In genomic region chr1:164804366-164804765, GRCh38 we compare ENCODE assay signal across 18 cellular contexts.
A peak's percentile ranks its signal among the peaks of the same experiment; 100 is the strongest.
DNase-seq lines count a peak whose midpoint lies in the region; ATAC-seq, FAIRE-seq and TF ChIP-seq lines count a peak whose summit lies in the region.
"Had no signal": no experiment of that assay in that cellular context is flagged by ENCODE, and none has a peak within 500 bp of the region (broad histone marks: within the 10 kb centered on the region; RNA-seq: fewer than 3 reads in every experiment).

No MANE protein-coding gene starts in this region.

- 29 to 34% (median 31%) methylated on average over 2 of the region's 2 CpGs for WGBS in psoas muscle, 3 donors

- intact Hi-C loops in psoas muscle (cut with DNase I): loop anchor here in 1 of 2 donors (5.0 kb wide), 1 partner anchor 43 kb away; no protein-coding TSS in a partner anchor

- ATAC-seq in psoas muscle: peak; percentile 94 to 98 (median 95)
- ATAC-seq: CD8-positive, alpha-beta T cell had no signal

- no peaks in the 10 kb centered on the region for H3K27me3 ChIP-seq in psoas muscle (ENCODE audit: insufficient read depth in 3 of 3, low read length in 2 of 3)

- no peak overlapping the region for H3K4me3 ChIP-seq in fibroblast of mammary gland (ENCODE audit: control insufficient read depth, low read depth, low read length)
- H3K4me3 ChIP-seq in psoas muscle: no peak overlapping the region
- H3K4me3 ChIP-seq: BLaER1 treated with 17β-estradiol and CSF1 and Interleukin-3, amounts not matched to agents 10 nM and 100 nM had no signal

- H3K4me1 ChIP-seq in psoas muscle: peaks cover 56% of the 10 kb centered on the region

- TF ChIP-seq CTCF in fibroblast of mammary gland (conservative IDR thresholded peaks at IDR 0.05; ENCODE audit: control insufficient read depth, insufficient read depth, low read depth, low read length) (no peak), psoas muscle (IDR thresholded peaks at IDR 0.05) (no peak)

- peaks cover 0 to 34% of the 10 kb centered on the region in 2 donors for H3K36me3 ChIP-seq in psoas muscle (ENCODE audit: insufficient read depth in 1 of 2, low read depth in 1 of 2)

- H3K9me3 ChIP-seq in psoas muscle: no peaks in the 10 kb centered on the region
- H3K9me3 ChIP-seq: BLaER1 treated with 17β-estradiol and CSF1 and Interleukin-3, amounts not matched to agents 10 nM and 100 nM had no signal

- FAIRE-seq in HTR-8/SVneo (lab: Jason Lieb, UNC): no peak
- FAIRE-seq: GM12891, GM19239 had no signal

- DNase-seq in HCEC 1CT: peak; percentile 74
- peak; percentile 53 for DNase-seq in amniotic epithelial cell (ENCODE audit: low read depth)
- peak; percentile 78 for DNase-seq in fibroblast of mammary gland (ENCODE audit: low read depth)
- no peak for DNase-seq in psoas muscle
- no peak for DNase-seq in activated CD8-positive, alpha-beta memory T cell treated with anti-CD3 and anti-CD28 coated beads, Interleukin-2, amount 50 U/mL, for 48 hours
- DNase-seq in HTR-8/SVneo (ENCODE audit: insufficient read length, low spot score): no peak
- DNase-seq in NCI-H2107 (lab: John Stamatoyannopoulos, UW): no peak
- DNase-seq in NCI-H1417 (lab: John Stamatoyannopoulos, UW): no peak
- DNase-seq: Calu3; CD8-positive, alpha-beta T cell; GOT3; NCI-H1436 treated with DMSO at 0.1 percent for 48 hours; NCI-H2029 treated with DMSO at 0.1 percent for 48 hours; OCI-M1 had no signal

- H3K27ac ChIP-seq in psoas muscle: peak overlapping the region; percentile 73
- H3K27ac ChIP-seq: BLaER1 treated with 17β-estradiol and CSF1 and Interleukin-3, amounts not matched to agents 10 nM and 100 nM; KMS-11 had no signal

Comparison
In these comparisons a context has a peak if more than half of its experiments do, and no peak if none do; other contexts are left out.
1. DNase-seq: peak in HCEC 1CT (single experiment), amniotic epithelial cell (single experiment) and fibroblast of mammary gland (single experiment); none in psoas muscle (0 of 2), activated CD8-positive, alpha-beta memory T cell treated with anti-CD3 and anti-CD28 coated beads, Interleukin-2, amount 50 U/mL, for 48 hours (single experiment), HTR-8/SVneo (single experiment), NCI-H2107 (single experiment) and NCI-H1417 (0 of 3).